Comparison of ENCODE assay signal across 17 cellular contexts in genomic region chr2:191580581-191580980, GRCh38.
"Had no signal": no experiment of that assay in that cellular context is flagged by ENCODE, and none has a peak within 500 bp of the region (broad histone marks: within the 10 kb centered on the region; RNA-seq: fewer than 3 reads in every experiment).

No MANE protein-coding gene starts in this region.

- H3K4me1 ChIP-seq: ascending aorta, thyroid gland had no signal

- H3K4me3 ChIP-seq: ascending aorta, esophagus squamous epithelium, thyroid gland had no signal

- H3K36me3 ChIP-seq: ascending aorta, esophagus squamous epithelium, thyroid gland had no signal

- H3K27me3 ChIP-seq: ascending aorta, esophagus squamous epithelium, thyroid gland had no signal

- H3K27ac ChIP-seq: ascending aorta, esophagus squamous epithelium, thyroid gland, VCaP had no signal

- DNase-seq: activated CD4-positive, alpha-beta T cell treated with anti-CD3 and anti-CD28 coated beads, Interleukin-2, amount 50 U/mL, for 1 hour; activated CD4-positive, CD25-positive, alpha-beta regulatory T cell treated with anti-CD3 and anti-CD28 coated beads, Interleukin-2, amount 50 U/mL, for 72 hours; activated CD8-positive, alpha-beta memory T cell treated with anti-CD3 and anti-CD28 coated beads, Interleukin-2, amount 50 U/mL, for 4 hours; activated naive CD4-positive, alpha-beta T cell treated with anti-CD3 and anti-CD28 coated beads for 36 hours; activated T-cell treated with anti-CD3 and anti-CD28 coated beads, Interleukin-2, amount 50 U/mL, for 4 hours; dermis blood vessel endothelial cell; effector memory CD4-positive, alpha-beta T cell; esophagus squamous epithelium; foreskin melanocyte; hypothalamus; midbrain; nucleus accumbens; stimulated activated CD4-positive, alpha-beta T cell treated with anti-CD3 and anti-CD28 coated beads, Interleukin-2, amount 100 ng/mL, for 24 hours; stimulated activated naive CD4-positive, alpha-beta T cell treated with Interleukin-2 at 50 U/mL for 16 hours; thyroid gland had no signal

- H3K9me3 ChIP-seq: ascending aorta, esophagus squamous epithelium, thyroid gland had no signal
